ENCODE assay signal across 8 cellular contexts in genomic region chr22:41302016-41302767, GRCh38. TPM values are rescaled to one million over a fixed set of nuclear protein-coding genes. Genes with fewer than 3 reads are reported as not detected.
A peak's percentile ranks its signal among the peaks of the same experiment; 100 is the strongest.
DNase-seq lines count a peak whose midpoint lies in the region; FAIRE-seq and TF ChIP-seq lines count a peak whose summit lies in the region.

No MANE protein-coding gene starts in this region.

- no peak for FAIRE-seq in GM12891 (lab: Jason Lieb, UNC)

- peak; percentile 29 for DNase-seq in NCI-H82 (lab: John Stamatoyannopoulos, UW)
- no peak for DNase-seq in NCI-H82 treated with DMSO at 0.1 percent for 48 hours (lab: John Stamatoyannopoulos, UW; ENCODE audit: unreplicated experiment)
- DNase-seq in T-helper 2 cell treated with Interferon-gamma antibody and Interleukin-4, amounts not matched to agents 5 μg/mL and 100 μg/mL, for 36 hours (ENCODE audit: low spot score), result no peak
- DNase-seq in endodermal cell, result peak; percentile 68
- no peak for DNase-seq in putamen (ENCODE audit: low spot score)
- DNase-seq in GM12891 (ENCODE audit: insufficient read length, low spot score), result no peak
- no peak for DNase-seq in SK-N-DZ (ENCODE audit: low spot score)

- 0 to 1% methylated on average over 15 to 60 of the region's 60 CpGs for WGBS in endodermal cell (ENCODE audit: insufficient coverage in 1 of 2, insufficient read length in 1 of 2), 2 experiments

- peak overlapping the region; percentile 85 for H3K4me3 ChIP-seq in endodermal cell (ENCODE audit: low read length)
- H3K4me3 ChIP-seq in muscle layer of duodenum (ENCODE audit: low read depth in 1 of 2, low read length in 2 of 2), result peak overlapping the region; percentile 67 to 92

- TF ChIP-seq POLR2A in GM12891 (IDR thresholded peaks at IDR 0.05; ENCODE audit: low read depth, low read length), result no peak

- H3K4me3 Mint-ChIP-seq in T-helper 2 cell treated with Interferon-gamma antibody and Interleukin-4, amounts not matched to agents 5 μg/mL and 100 μg/mL, for 36 hours, result peak overlapping the region; percentile 71
- H3K4me3 Mint-ChIP-seq in endodermal cell, result peak overlapping the region; percentile 68

- H3K4me1 Mint-ChIP-seq in T-helper 2 cell treated with Interferon-gamma antibody and Interleukin-4, amounts not matched to agents 5 μg/mL and 100 μg/mL, for 36 hours (ENCODE audit: low read depth), result peaks cover 26% of the 10 kb centered on the region
- peaks cover 16% of the 10 kb centered on the region for H3K4me1 Mint-ChIP-seq in endodermal cell

- H3K27me3 Mint-ChIP-seq in T-helper 2 cell treated with Interferon-gamma antibody and Interleukin-4, amounts not matched to agents 5 μg/mL and 100 μg/mL, for 36 hours (ENCODE audit: low read depth), result no peaks in the 10 kb centered on the region
- no peaks in the 10 kb centered on the region for H3K27me3 Mint-ChIP-seq in endodermal cell (ENCODE audit: insufficient read depth)

- H3K27me3 ChIP-seq in endodermal cell (ENCODE audit: control insufficient read depth, insufficient read depth, low read length, poor library complexity, severe bottlenecking) (no peaks in the 10 kb centered on the region), muscle layer of duodenum (ENCODE audit: low read depth, low read length) (no peaks in the 10 kb centered on the region)

- H3K27ac ChIP-seq in endodermal cell (ENCODE audit: low read depth, low read length), result peak overlapping the region; percentile 63
- peak overlapping the region; percentile 79 for H3K27ac ChIP-seq in muscle layer of duodenum (ENCODE audit: low read length)

- H3K36me3 Mint-ChIP-seq in T-helper 2 cell treated with Interferon-gamma antibody and Interleukin-4, amounts not matched to agents 5 μg/mL and 100 μg/mL, for 36 hours (ENCODE audit: low read depth), result peaks cover 3% of the 10 kb centered on the region
- peaks cover 12% of the 10 kb centered on the region for H3K36me3 Mint-ChIP-seq in endodermal cell (ENCODE audit: low read depth)

- H3K9me3 ChIP-seq in endodermal cell (ENCODE audit: control insufficient read depth, low read length), result no peaks in the 10 kb centered on the region
- no peaks in the 10 kb centered on the region for H3K9me3 ChIP-seq in muscle layer of duodenum (ENCODE audit: control insufficient read depth in 1 of 2, low read length in 2 of 2)

- H3K36me3 ChIP-seq in endodermal cell (ENCODE audit: control insufficient read depth, insufficient read depth, low read length), result peaks cover 13% of the 10 kb centered on the region
- H3K36me3 ChIP-seq in muscle layer of duodenum (ENCODE audit: control insufficient read depth in 1 of 2, insufficient read depth in 2 of 2, low read length in 2 of 2), result no peaks in the 10 kb centered on the region

- peak overlapping the region; percentile 74 for H3K27ac Mint-ChIP-seq in T-helper 2 cell treated with Interferon-gamma antibody and Interleukin-4, amounts not matched to agents 5 μg/mL and 100 μg/mL, for 36 hours
- no peak overlapping the region for H3K27ac Mint-ChIP-seq in endodermal cell

- H3K9me3 Mint-ChIP-seq in T-helper 2 cell treated with Interferon-gamma antibody and Interleukin-4, amounts not matched to agents 5 μg/mL and 100 μg/mL, for 36 hours, result no peaks in the 10 kb centered on the region
- no peaks in the 10 kb centered on the region for H3K9me3 Mint-ChIP-seq in endodermal cell

- no peak for TF ChIP-seq CTCF in endodermal cell (conservative IDR thresholded peaks at IDR 0.05)

- H3K9ac ChIP-seq in endodermal cell (ENCODE audit: extremely low read depth, low read length, poor library complexity, severe bottlenecking), result peak overlapping the region; percentile 84

- no peaks in the 10 kb centered on the region for H3K4me1 ChIP-seq in endodermal cell (ENCODE audit: control insufficient read depth, insufficient read depth, low read length)
- H3K4me1 ChIP-seq in muscle layer of duodenum (ENCODE audit: control insufficient read depth in 1 of 2, insufficient read depth in 2 of 2, low read length in 2 of 2), result peaks cover 6 to 20% of the 10 kb centered on the region in 2 donors

TF ChIP-seq in GM12891, 5 proteins besides CTCF, POLR2A, EP300 and RAD21:
- no peak for TF ChIP-seq POLR2AphosphoS5 (IDR thresholded peaks at IDR 0.05; ENCODE audit: low read depth, low read length)
- no peak for TF ChIP-seq TAF1 (IDR thresholded peaks at IDR 0.05; ENCODE audit: low read depth, low read length)
- no peak for TF ChIP-seq POU2F2 (IDR thresholded peaks at IDR 0.05; ENCODE audit: low read depth, low read length)
- TF ChIP-seq SPI1 (IDR thresholded peaks at IDR 0.05; ENCODE audit: low read depth, low read length), result no peak
- TF ChIP-seq PAX5 (IDR thresholded peaks at IDR 0.05; ENCODE audit: insufficient read depth, low read length, severe bottlenecking), result no peak

RNA-seq across cellular contexts. Expression of gene ZC3H7B, which starts 0.9 kb away (rescaled TPM):
- total RNA-seq in endodermal cell, result 10 to 100 TPM; 70.9 to 74.2 TPM
- polyA plus RNA-seq in endodermal cell (2013, experiment 1 of 2), result 40.4 TPM
- 39.2 TPM for polyA plus RNA-seq in endodermal cell (2013, experiment 2 of 2)
- 23.7 TPM for polyA plus RNA-seq in GM12891 (2012; ENCODE audit: low read depth, missing spikeins)
- polyA plus RNA-seq in SK-N-DZ (2014; cell fraction: cytosol; rRNA removed), result 41.9 and 43.2 TPM in 2 replicates
- 46.3 and 53.1 TPM in 2 replicates for polyA plus RNA-seq in SK-N-DZ (2014; cell fraction: nucleus; rRNA removed)

RNA-seq across cellular contexts. Expression of gene RANGAP1, which starts 16.2 kb away (rescaled TPM):
- 100 to 1,000 TPM in 1 of 2 donors, 10 to 100 TPM in 1; 95.2 to 122 TPM for total RNA-seq in endodermal cell
- polyA plus RNA-seq in endodermal cell (2013, experiment 1 of 2), result 76.3 TPM
- polyA plus RNA-seq in endodermal cell (2013, experiment 2 of 2), result 73.8 TPM
- polyA plus RNA-seq in GM12891 (2012; ENCODE audit: low read depth, missing spikeins), result 48.9 TPM
- 96.5 and 99.1 TPM in 2 replicates for polyA plus RNA-seq in SK-N-DZ (2014; cell fraction: cytosol; rRNA removed)
- polyA plus RNA-seq in SK-N-DZ (2014; cell fraction: nucleus; rRNA removed), result 87.6 and 101 TPM in 2 replicates

Comparison
In these comparisons a context has a peak if more than half of its experiments do, and no peak if none do; other contexts are left out.
1. DNase-seq: peak in NCI-H82 (single experiment) and endodermal cell (single experiment); none in NCI-H82 treated with DMSO at 0.1 percent for 48 hours (single experiment), T-helper 2 cell treated with Interferon-gamma antibody and Interleukin-4, amounts not matched to agents 5 μg/mL and 100 μg/mL, for 36 hours (single experiment), putamen (single experiment), GM12891 (single experiment) and SK-N-DZ (single experiment).